ENCODE assay signal across 8 cellular contexts in genomic region chr3:100260685-100261480, GRCh38.
DNase-seq lines count a peak whose midpoint lies in the region; ATAC-seq and TF ChIP-seq lines count a peak whose summit lies in the region.

TSS of gene TBC1D23 (plus strand) at chr3:100260992. CDS start at chr3:100261019, 27 bp downstream.

- DNase-seq in DMS114 treated with DMSO at 0.1 percent for 48 hours (lab: John Stamatoyannopoulos, UW; ENCODE audit: unreplicated experiment) = peak; percentile 97
- DNase-seq in OCI-M2 (lab: John Stamatoyannopoulos, UW; ENCODE audit: unreplicated experiment) = peak; percentile 69
- peak; percentile 95 for DNase-seq in activated T-cell treated with anti-CD3 and anti-CD28 coated beads for 4 hours
- peak; percentile 88 for DNase-seq in epidermal melanocyte (ENCODE audit: insufficient read length, low spot score)
- peak; percentile 99 for DNase-seq in middle frontal gyrus (ENCODE audit: extremely low spot score, low spot score)
- peak; percentile 94 to 96 for DNase-seq in stimulated activated CD8-positive, alpha-beta memory T cell treated with anti-CD3 and anti-CD28 coated beads, Interleukin-2, amount 100 ng/mL, for 48 hours (ENCODE audit: low read depth in 2 of 2)

- no peak for TF ChIP-seq RAD21 in Ishikawa (IDR thresholded peaks at IDR 0.05; ENCODE audit: low read depth)

- TF ChIP-seq EP300 in Ishikawa (IDR thresholded peaks at IDR 0.05; ENCODE audit: borderline replicate concordance) = no peak

- ATAC-seq in GM21576 (IDR thresholded peaks at IDR 0.05; ENCODE audit: unreplicated experiment) = peak; percentile 100

TF ChIP-seq in Ishikawa, 13 proteins besides CTCF, POLR2A, EP300 and RAD21:
- TF ChIP-seq YY1 (IDR thresholded peaks at IDR 0.05; ENCODE audit: low read depth) (peak; percentile 95), CREB1 (IDR thresholded peaks at IDR 0.05; ENCODE audit: low read depth) (peak; percentile 93), CEBPB (IDR thresholded peaks at IDR 0.05) (no peak; the same call in 1 of the 2 replicates), TCF12 (IDR thresholded peaks at IDR 0.05; ENCODE audit: low read depth) (peak; percentile 70; the same call in 1 of the 2 replicates), TAF1 (IDR thresholded peaks at IDR 0.05; ENCODE audit: low read depth) (peak; percentile 84), EGR1 (IDR thresholded peaks at IDR 0.05) (peak; percentile 44; the same call in 1 of the 2 replicates), TEAD4 (IDR thresholded peaks at IDR 0.05) (no peak), NFIC (IDR thresholded peaks at IDR 0.05) (no peak), FOXM1 (IDR thresholded peaks at IDR 0.05; ENCODE audit: borderline replicate concordance, low read depth) (no peak), ZBTB7A (IDR thresholded peaks at IDR 0.05; ENCODE audit: low read depth) (no peak)
- TF ChIP-seq, protein P1, sequence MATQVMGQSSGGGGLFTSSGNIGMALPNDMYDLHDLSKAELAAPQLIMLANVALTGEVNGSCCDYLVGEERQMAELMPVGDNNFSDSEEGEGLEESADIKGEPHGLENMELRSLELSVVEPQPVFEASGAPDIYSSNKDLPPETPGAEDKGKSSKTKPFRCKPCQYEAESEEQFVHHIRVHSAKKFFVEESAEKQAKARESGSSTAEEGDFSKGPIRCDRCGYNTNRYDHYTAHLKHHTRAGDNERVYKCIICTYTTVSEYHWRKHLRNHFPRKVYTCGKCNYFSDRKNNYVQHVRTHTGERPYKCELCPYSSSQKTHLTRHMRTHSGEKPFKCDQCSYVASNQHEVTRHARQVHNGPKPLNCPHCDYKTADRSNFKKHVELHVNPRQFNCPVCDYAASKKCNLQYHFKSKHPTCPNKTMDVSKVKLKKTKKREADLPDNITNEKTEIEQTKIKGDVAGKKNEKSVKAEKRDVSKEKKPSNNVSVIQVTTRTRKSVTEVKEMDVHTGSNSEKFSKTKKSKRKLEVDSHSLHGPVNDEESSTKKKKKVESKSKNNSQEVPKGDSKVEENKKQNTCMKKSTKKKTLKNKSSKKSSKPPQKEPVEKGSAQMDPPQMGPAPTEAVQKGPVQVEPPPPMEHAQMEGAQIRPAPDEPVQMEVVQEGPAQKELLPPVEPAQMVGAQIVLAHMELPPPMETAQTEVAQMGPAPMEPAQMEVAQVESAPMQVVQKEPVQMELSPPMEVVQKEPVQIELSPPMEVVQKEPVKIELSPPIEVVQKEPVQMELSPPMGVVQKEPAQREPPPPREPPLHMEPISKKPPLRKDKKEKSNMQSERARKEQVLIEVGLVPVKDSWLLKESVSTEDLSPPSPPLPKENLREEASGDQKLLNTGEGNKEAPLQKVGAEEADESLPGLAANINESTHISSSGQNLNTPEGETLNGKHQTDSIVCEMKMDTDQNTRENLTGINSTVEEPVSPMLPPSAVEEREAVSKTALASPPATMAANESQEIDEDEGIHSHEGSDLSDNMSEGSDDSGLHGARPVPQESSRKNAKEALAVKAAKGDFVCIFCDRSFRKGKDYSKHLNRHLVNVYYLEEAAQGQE (IDR thresholded peaks at IDR 0.05; ENCODE audit: low read depth) = peak; percentile 35; the same call in 1 of the 2 replicates
- TF ChIP-seq, protein P2, sequence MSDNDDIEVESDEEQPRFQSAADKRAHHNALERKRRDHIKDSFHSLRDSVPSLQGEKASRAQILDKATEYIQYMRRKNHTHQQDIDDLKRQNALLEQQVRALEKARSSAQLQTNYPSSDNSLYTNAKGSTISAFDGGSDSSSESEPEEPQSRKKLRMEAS (IDR thresholded peaks at IDR 0.05) = peak; percentile 86
- TF ChIP-seq, protein P3, sequence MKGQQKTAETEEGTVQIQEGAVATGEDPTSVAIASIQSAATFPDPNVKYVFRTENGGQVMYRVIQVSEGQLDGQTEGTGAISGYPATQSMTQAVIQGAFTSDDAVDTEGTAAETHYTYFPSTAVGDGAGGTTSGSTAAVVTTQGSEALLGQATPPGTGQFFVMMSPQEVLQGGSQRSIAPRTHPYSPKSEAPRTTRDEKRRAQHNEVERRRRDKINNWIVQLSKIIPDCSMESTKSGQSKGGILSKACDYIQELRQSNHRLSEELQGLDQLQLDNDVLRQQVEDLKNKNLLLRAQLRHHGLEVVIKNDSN (IDR thresholded peaks at IDR 0.05) = no peak

Comparison
In these comparisons a context has a peak if more than half of its experiments do, and no peak if none do; other contexts are left out.
1. Peak in every context shown above with its lines: DNase-seq and ATAC-seq.